7 cellular contexts compared by ENCODE assay signal in genomic region chr9:95003694-95004451, GRCh38.
A peak's percentile ranks its signal among the peaks of the same experiment; 100 is the strongest.
DNase-seq lines count a peak whose midpoint lies in the region; ATAC-seq, FAIRE-seq and TF ChIP-seq lines count a peak whose summit lies in the region.

No MANE protein-coding gene starts in this region.

- no peak for TF ChIP-seq CTCF in OCI-LY7 (conservative IDR thresholded peaks at IDR 0.05; ENCODE audit: low read length)
- TF ChIP-seq CTCF in cardiac fibroblast (IDR thresholded peaks at IDR 0.05; ENCODE audit: low read depth, low read length) = peak; percentile 34
- TF ChIP-seq CTCF in kidney (IDR thresholded peaks at IDR 0.05; ENCODE audit: borderline replicate concordance, extremely low read depth, insufficient read depth) = no peak

- no TSS peak for BruUV-seq in OCI-LY7 (replicated peaks; lab: Mats Ljungman, UMichigan)

- intact Hi-C loops in OCI-LY7 (cut with micrococcal nuclease; ENCODE audit: unreplicated experiment) (no loop called here), kidney (cut with DNase I) (no loop called here)

- POLR2A ChIA-PET in OCI-LY7 (lab: Charles Lee) = interaction anchor here (0.6 kb wide), 1 partner anchor 128 kb away, joined by 6 read pairs; no protein-coding TSS in a partner anchor

- H3K27ac ChIP-seq in OCI-LY7 (ENCODE audit: low read depth, low read length, poor library complexity, severe bottlenecking) (no peak overlapping the region), kidney (ENCODE audit: low read depth in 2 of 2, low read length in 2 of 2) (peak overlapping the region; percentile 97 to 98)

- H3K4me3 ChIP-seq in OCI-LY7 (ENCODE audit: low read depth, low read length, poor library complexity, severe bottlenecking) (peak overlapping the region; percentile 62), cardiac fibroblast (replicated peaks in 1 of 2; ENCODE audit: low read depth in 2 of 2, low read length in 2 of 2) (peak overlapping the region; percentile 75 to 80), kidney (ENCODE audit: low read length in 2 of 2) (peak overlapping the region; percentile 47 to 70)

- H3K9me2 ChIP-seq in OCI-LY7 (ENCODE audit: insufficient read depth, low read length) = no peaks in the 10 kb centered on the region

- ATAC-seq in GM18870 (IDR thresholded peaks at IDR 0.05; ENCODE audit: unreplicated experiment) = no peak

- CTCF ChIA-PET in OCI-LY7 (lab: Charles Lee; ENCODE audit: unreplicated experiment) = no interaction called here

- FAIRE-seq in G401.6 (lab: Jason Lieb, UNC) = peak; percentile 49
- FAIRE-seq in H54 (lab: Jason Lieb, UNC) = peak; percentile 97
- FAIRE-seq in kidney (lab: Jason Lieb, UNC) = peak; percentile 11

- no peaks in the 10 kb centered on the region for H3K9me3 ChIP-seq in OCI-LY7 (ENCODE audit: low read length)
- H3K9me3 ChIP-seq in kidney (ENCODE audit: control insufficient read depth in 1 of 2, low read length in 2 of 2) = no peaks in the 10 kb centered on the region

- DNase-seq in H54 (ENCODE audit: insufficient read length, low spot score) = peak; percentile 92
- DNase-seq in OCI-LY7 (ENCODE audit: low spot score) = no peak
- DNase-seq in cardiac fibroblast (ENCODE audit: low read depth in 2 of 2) = peak; percentile 68 to 69
- peak; percentile 90 for DNase-seq in kidney
- peak; percentile 7 for DNase-seq in stimulated activated CD4-positive, alpha-beta T cell treated with anti-CD3 and anti-CD28 coated beads, Interleukin-4, amount 100 ng/mL, for 1 hour

- H3K9ac ChIP-seq in kidney (ENCODE audit: low read length in 2 of 2) = peak overlapping the region; percentile 95 to 98

- no peak for TF ChIP-seq POLR2A in H54 (IDR thresholded peaks at IDR 0.05; ENCODE audit: low read depth, low read length)

- H4K20me1 ChIP-seq in OCI-LY7 (ENCODE audit: insufficient read depth, low read length) = no peaks in the 10 kb centered on the region

- peak overlapping the region; percentile 72 for H3K4me2 ChIP-seq in OCI-LY7 (ENCODE audit: low read length)

- H3K36me3 ChIP-seq in OCI-LY7 (ENCODE audit: insufficient read depth, low read length) (no peaks in the 10 kb centered on the region), kidney (ENCODE audit: control insufficient read depth in 1 of 2, insufficient read depth in 2 of 2, low read length in 2 of 2) (no peaks in the 10 kb centered on the region)

- H3K4me1 ChIP-seq in OCI-LY7 (ENCODE audit: insufficient read depth, low read length, poor library complexity, severe bottlenecking) (no peaks in the 10 kb centered on the region), kidney (ENCODE audit: control insufficient read depth in 1 of 2, insufficient read depth in 1 of 2, low read depth in 1 of 2, low read length in 2 of 2) (peaks cover 7 to 20% of the 10 kb centered on the region in 2 donors)

- no peaks in the 10 kb centered on the region for H3K79me2 ChIP-seq in OCI-LY7 (ENCODE audit: insufficient read depth, low read depth, low read length)

- no peak overlapping the region for H2AFZ ChIP-seq in OCI-LY7 (ENCODE audit: low read length)
